ENCODE assay signal across 19 cellular contexts in the genomic region with DNA sequence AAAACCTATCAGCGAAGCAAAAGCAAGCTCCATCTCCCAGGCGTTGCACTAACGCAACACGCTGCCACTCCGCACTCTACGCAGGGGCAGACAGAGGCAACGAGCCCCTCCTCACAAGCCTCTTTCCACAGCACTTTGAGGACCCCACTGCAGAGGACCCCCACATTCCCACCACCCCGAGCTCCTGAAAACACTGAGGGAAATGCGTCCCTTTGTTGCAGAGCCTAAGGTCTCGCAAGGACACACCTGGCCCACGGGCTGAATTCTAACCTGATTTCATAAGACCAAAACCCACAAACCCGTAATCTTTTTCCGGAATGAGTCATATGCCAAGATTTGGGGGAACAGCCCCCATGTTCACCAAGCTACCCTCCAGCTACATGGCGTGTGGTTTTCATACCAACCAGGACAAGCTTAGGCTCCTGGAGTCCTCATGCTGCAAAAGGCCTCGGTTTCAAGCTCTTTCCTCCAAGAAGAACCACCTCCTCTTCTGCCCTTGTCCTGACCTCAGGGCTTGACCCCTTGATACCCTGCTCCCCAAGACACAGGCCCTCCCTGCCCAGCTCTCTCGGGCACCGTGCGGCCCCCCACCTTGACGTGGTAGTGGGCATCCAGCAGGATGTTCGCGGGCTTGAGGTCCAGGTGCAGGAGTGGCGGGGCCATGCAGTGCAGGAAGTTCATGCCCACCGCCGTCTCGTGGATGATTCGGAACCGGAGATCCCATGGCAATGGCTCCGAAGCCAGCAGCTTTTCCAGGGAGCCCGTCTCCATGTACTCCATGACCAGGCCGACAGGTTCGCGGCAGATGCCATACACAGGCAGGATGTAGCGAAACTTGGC.
"Had no signal": no experiment of that assay in that cellular context is flagged by ENCODE, and none has a peak within 500 bp of the region (broad histone marks: within the 10 kb centered on the region; RNA-seq: fewer than 3 reads in every experiment).

No MANE protein-coding gene starts in this region.

- H3K27ac Mint-ChIP-seq: activated CD8-positive, alpha-beta T cell treated with anti-CD3 and anti-CD28 coated beads for 36 hours; activated naive CD4-positive, alpha-beta T cell treated with anti-CD3 and anti-CD28 coated beads, Interleukin-2, amount 10 ng/mL, durations not matched to agents 7 days and 5 days; dendritic cell treated with granulocyte-macrophage colony-stimulating factor and Interleukin-4, amounts not matched to agents 40 ng/mL and 50 ng/mL, for 4 days; effector memory CD8-positive, alpha-beta T cell; mesothelial cell of epicardium; nephron had no signal

- H3K27me3 ChIP-seq: ascending aorta, vagina had no signal

- DNase-seq: activated CD4-positive, alpha-beta T cell treated with anti-CD3 and anti-CD28 coated beads for 48 hours; activated CD4-positive, CD25-positive, alpha-beta regulatory T cell; activated CD8-positive, alpha-beta T cell treated with anti-CD3 and anti-CD28 coated beads for 36 hours; activated naive CD4-positive, alpha-beta T cell treated with anti-CD3 and anti-CD28 coated beads, Interleukin-2, amount 10 ng/mL, durations not matched to agents 7 days and 5 days; activated T-cell treated with anti-CD3 and anti-CD28 coated beads, Interleukin-2, amount 50 U/mL, for 4 hours; effector memory CD8-positive, alpha-beta T cell; esophagus squamous epithelium; left cardiac atrium; occipital lobe; stimulated activated CD4-positive, alpha-beta T cell treated with anti-CD3 and anti-CD28 coated beads, Interleukin-12 subunit alpha, Interleukin-12 subunit beta, amount 100 ng/mL, for 4 hours; stimulated activated CD4-positive, alpha-beta T cell treated with anti-CD3 and anti-CD28 coated beads, Interleukin-2, amount 100 ng/mL, for 24 hours; stimulated activated naive CD4-positive, alpha-beta T cell treated with Interleukin-2 at 50 U/mL for 16 hours; transverse colon had no signal

- H3K4me3 Mint-ChIP-seq: activated CD8-positive, alpha-beta T cell treated with anti-CD3 and anti-CD28 coated beads for 36 hours; activated naive CD4-positive, alpha-beta T cell treated with anti-CD3 and anti-CD28 coated beads, Interleukin-2, amount 10 ng/mL, durations not matched to agents 7 days and 5 days; activated T-cell treated with anti-CD3 and anti-CD28 coated beads, Interleukin-2, amount 50 U/mL, for 4 hours; dendritic cell treated with granulocyte-macrophage colony-stimulating factor and Interleukin-4, amounts not matched to agents 40 ng/mL and 50 ng/mL, for 4 days; effector memory CD8-positive, alpha-beta T cell; mesothelial cell of epicardium; nephron had no signal

- H3K4me3 ChIP-seq: ascending aorta, esophagus squamous epithelium, transverse colon, vagina had no signal

- H3K36me3 Mint-ChIP-seq: activated naive CD4-positive, alpha-beta T cell treated with anti-CD3 and anti-CD28 coated beads, Interleukin-2, amount 10 ng/mL, durations not matched to agents 7 days and 5 days had no signal

- H3K4me1 Mint-ChIP-seq: activated naive CD4-positive, alpha-beta T cell treated with anti-CD3 and anti-CD28 coated beads, Interleukin-2, amount 10 ng/mL, durations not matched to agents 7 days and 5 days had no signal

- ATAC-seq: activated CD8-positive, alpha-beta T cell treated with anti-CD3 and anti-CD28 coated beads for 36 hours; activated T-cell treated with anti-CD3 and anti-CD28 coated beads, Interleukin-2, amount 50 U/mL, for 4 hours; effector memory CD8-positive, alpha-beta T cell; left cardiac atrium had no signal

- H3K27ac ChIP-seq: ascending aorta, transverse colon, vagina had no signal

- H3K9me3 ChIP-seq: ascending aorta, esophagus squamous epithelium, transverse colon, vagina had no signal

- H3K9me3 Mint-ChIP-seq: activated CD8-positive, alpha-beta T cell treated with anti-CD3 and anti-CD28 coated beads for 36 hours; activated naive CD4-positive, alpha-beta T cell treated with anti-CD3 and anti-CD28 coated beads, Interleukin-2, amount 10 ng/mL, durations not matched to agents 7 days and 5 days; activated T-cell treated with anti-CD3 and anti-CD28 coated beads, Interleukin-2, amount 50 U/mL, for 4 hours; dendritic cell treated with granulocyte-macrophage colony-stimulating factor and Interleukin-4, amounts not matched to agents 40 ng/mL and 50 ng/mL, for 4 days; effector memory CD8-positive, alpha-beta T cell; mesothelial cell of epicardium; nephron had no signal

- H3K36me3 ChIP-seq: transverse colon, vagina had no signal

- H3K27me3 Mint-ChIP-seq: progenitor cell of endocrine pancreas had no signal
